ENCODE assay signal across 28 cellular contexts in the genomic region with DNA sequence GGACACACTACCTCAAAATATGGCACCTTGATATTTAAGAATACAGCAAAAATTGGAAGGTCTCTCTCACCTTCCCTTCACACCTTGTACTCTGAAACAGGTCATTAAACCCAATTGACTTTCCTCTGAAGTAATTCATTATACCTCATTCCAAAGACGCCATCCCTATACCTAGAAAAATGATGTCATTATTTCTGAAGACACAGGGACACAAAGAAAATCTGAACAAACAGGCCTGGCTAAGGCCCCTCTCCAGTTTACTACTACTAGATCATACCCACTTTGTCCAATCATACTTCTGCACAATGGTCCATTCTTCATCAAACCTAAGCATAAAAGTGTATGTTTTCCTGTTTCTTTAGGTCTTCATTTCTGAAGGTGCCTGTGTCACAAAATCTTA.
"Had no signal": no experiment of that assay in that cellular context is flagged by ENCODE, and none has a peak within 500 bp of the region (broad histone marks: within the 10 kb centered on the region; RNA-seq: fewer than 3 reads in every experiment).

No MANE protein-coding gene starts in this region.

- H3K4me3 ChIP-seq: colonic mucosa, coronary artery, dorsolateral prefrontal cortex, esophagus muscularis mucosa, esophagus squamous epithelium, gastrocnemius medialis, gastroesophageal sphincter, heart left ventricle, heart right ventricle had no signal

- ATAC-seq: effector memory CD8-positive, alpha-beta T cell; esophagus mucosa; foreskin keratinocyte; gastrocnemius medialis; gastroesophageal sphincter; heart left ventricle; heart right ventricle had no signal

- H3K9me3 ChIP-seq: colonic mucosa, esophagus muscularis mucosa, gastrocnemius medialis had no signal

- H3K27me3 Mint-ChIP-seq: dendritic cell treated with granulocyte-macrophage colony-stimulating factor and Interleukin-4, amounts not matched to agents 40 ng/mL and 50 ng/mL, for 4 days; effector memory CD8-positive, alpha-beta T cell had no signal

- H3K27ac Mint-ChIP-seq: dendritic cell treated with granulocyte-macrophage colony-stimulating factor and Interleukin-4, amounts not matched to agents 40 ng/mL and 50 ng/mL, for 4 days; effector memory CD8-positive, alpha-beta T cell; endodermal cell had no signal

- H3K36me3 ChIP-seq: colonic mucosa, esophagus muscularis mucosa, esophagus squamous epithelium, gastrocnemius medialis, gastroesophageal sphincter, heart left ventricle, heart right ventricle had no signal

- H3K27ac ChIP-seq: colonic mucosa, coronary artery, dorsolateral prefrontal cortex, epithelial cell of prostate, esophagus muscularis mucosa, esophagus squamous epithelium, foreskin keratinocyte, gastrocnemius medialis, gastroesophageal sphincter, heart left ventricle, heart right ventricle had no signal

- H3K4me1 ChIP-seq: colonic mucosa, esophagus muscularis mucosa, foreskin keratinocyte, gastrocnemius medialis, gastroesophageal sphincter, heart left ventricle, heart right ventricle had no signal

- H3K4me1 Mint-ChIP-seq: endodermal cell had no signal

- H3K27me3 ChIP-seq: colonic mucosa, dorsolateral prefrontal cortex, esophagus muscularis mucosa, esophagus squamous epithelium, foreskin keratinocyte, gastrocnemius medialis, gastroesophageal sphincter, heart left ventricle, heart right ventricle had no signal

- H3K4me3 Mint-ChIP-seq: dendritic cell treated with granulocyte-macrophage colony-stimulating factor and Interleukin-4, amounts not matched to agents 40 ng/mL and 50 ng/mL, for 4 days; effector memory CD8-positive, alpha-beta T cell; endodermal cell had no signal

- FAIRE-seq: colon, endometrium, frontal cortex had no signal

- DNase-seq: colonic mucosa; cortex of kidney; dermis blood vessel endothelial cell; dorsolateral prefrontal cortex; effector CD4-positive, alpha-beta T cell; effector CD8-positive, alpha-beta T cell; effector memory CD4-positive, alpha-beta T cell; effector memory CD8-positive, alpha-beta T cell; endodermal cell; erythroblast; esophagus squamous epithelium; foreskin fibroblast; foreskin keratinocyte; foreskin melanocyte; gastrocnemius medialis; glutamatergic neuron; head of caudate nucleus; heart left ventricle; heart right ventricle had no signal
